27 cellular contexts compared by ENCODE assay signal in the genomic region with DNA sequence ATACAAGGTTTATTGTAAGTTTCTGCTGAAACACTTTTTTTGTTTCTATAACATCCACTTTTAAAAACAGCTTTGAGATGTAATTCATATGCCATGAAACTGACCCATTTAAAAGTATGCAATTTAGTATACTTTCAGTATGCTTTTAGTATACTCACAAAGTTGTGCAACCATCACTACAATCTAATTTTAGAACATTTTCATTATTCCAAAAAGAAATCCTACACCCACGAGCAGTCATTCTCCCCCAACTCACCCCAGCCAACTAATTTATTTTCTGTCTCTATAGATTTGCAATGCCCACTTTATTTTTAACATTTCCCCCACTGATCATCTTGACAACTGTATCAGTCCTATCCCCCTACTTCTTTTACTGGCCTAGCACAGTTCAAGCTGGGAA.
"Had no signal": no experiment of that assay in that cellular context is flagged by ENCODE, and none has a peak within 500 bp of the region (broad histone marks: within the 10 kb centered on the region; RNA-seq: fewer than 3 reads in every experiment).

No MANE protein-coding gene starts in this region.

- H3K9me3 Mint-ChIP-seq: activated B cell treated with CpG ODN at 0.5 μM for 24 hours; activated CD4-positive, alpha-beta T cell treated with anti-CD3 and anti-CD28 coated beads, Interleukin-2, amount 10 ng/mL, durations not matched to agents 24 days and 14 days; activated naive CD4-positive, alpha-beta T cell treated with anti-CD3 and anti-CD28 coated beads, Interleukin-2, amount 50 U/mL, for 24 hours; activated T-cell treated with anti-CD3 and anti-CD28 coated beads, Interleukin-2, amount 50 U/mL, for 24 hours; activated T-helper 1 cell treated with anti-CD3 and anti-CD28 coated beads, Interleukin-12 subunit alpha, Interleukin-12 subunit beta, Interleukin-2, Interleukin-4 antibody, amounts not matched to agents 30 ng/mL and 10 ng/mL and 1 ng/mL, durations not matched to agents 14 hours and 24 hours and 36 hours; T-cell had no signal

- H3K9me3 ChIP-seq: ascending aorta, body of pancreas had no signal

- H3K27ac Mint-ChIP-seq: activated CD4-positive, alpha-beta T cell treated with anti-CD3 and anti-CD28 coated beads, Interleukin-2, amount 10 ng/mL, durations not matched to agents 24 days and 14 days; activated CD8-positive, alpha-beta memory T cell treated with anti-CD3 and anti-CD28 coated beads, Interleukin-2, amount 10 ng/mL, durations not matched to agents 7 days and 5 days; activated naive CD4-positive, alpha-beta T cell treated with anti-CD3 and anti-CD28 coated beads, Interleukin-2, amount 50 U/mL, for 24 hours; activated T-cell treated with anti-CD3 and anti-CD28 coated beads, Interleukin-2, amount 50 U/mL, for 24 hours; activated T-helper 1 cell treated with anti-CD3 and anti-CD28 coated beads, Interleukin-12 subunit alpha, Interleukin-12 subunit beta, Interleukin-2, Interleukin-4 antibody, amounts not matched to agents 30 ng/mL and 10 ng/mL and 1 ng/mL, durations not matched to agents 14 hours and 24 hours and 36 hours; T-cell had no signal

- H3K4me3 Mint-ChIP-seq: activated B cell treated with CpG ODN at 0.5 μM for 24 hours; activated CD4-positive, alpha-beta T cell treated with anti-CD3 and anti-CD28 coated beads, Interleukin-2, amount 10 ng/mL, durations not matched to agents 24 days and 14 days; activated CD8-positive, alpha-beta memory T cell treated with anti-CD3 and anti-CD28 coated beads, Interleukin-2, amount 10 ng/mL, durations not matched to agents 7 days and 5 days; activated naive CD4-positive, alpha-beta T cell treated with anti-CD3 and anti-CD28 coated beads, Interleukin-2, amount 50 U/mL, for 24 hours; activated T-cell treated with anti-CD3 and anti-CD28 coated beads, Interleukin-2, amount 50 U/mL, for 24 hours; activated T-helper 1 cell treated with anti-CD3 and anti-CD28 coated beads, Interleukin-12 subunit alpha, Interleukin-12 subunit beta, Interleukin-2, Interleukin-4 antibody, amounts not matched to agents 30 ng/mL and 10 ng/mL and 1 ng/mL, durations not matched to agents 14 hours and 24 hours and 36 hours; T-cell had no signal

- H3K4me2 ChIP-seq: KMS-11 had no signal

- H3K27me3 Mint-ChIP-seq: activated B cell treated with CpG ODN at 0.5 μM for 24 hours; activated CD4-positive, alpha-beta T cell treated with anti-CD3 and anti-CD28 coated beads, Interleukin-2, amount 10 ng/mL, durations not matched to agents 24 days and 14 days; activated CD8-positive, alpha-beta memory T cell treated with anti-CD3 and anti-CD28 coated beads, Interleukin-2, amount 10 ng/mL, durations not matched to agents 7 days and 5 days; activated naive CD4-positive, alpha-beta T cell treated with anti-CD3 and anti-CD28 coated beads, Interleukin-2, amount 50 U/mL, for 24 hours; activated T-cell treated with anti-CD3 and anti-CD28 coated beads, Interleukin-2, amount 50 U/mL, for 24 hours; T-cell had no signal

- H3K4me3 ChIP-seq: ascending aorta, body of pancreas had no signal

- H3K4me1 ChIP-seq: ascending aorta, body of pancreas had no signal

- H3K27ac ChIP-seq: ascending aorta, body of pancreas, KMS-11 had no signal

- DNase-seq: activated B cell treated with CpG ODN at 0.5 μM for 24 hours; activated CD4-positive, alpha-beta T cell treated with anti-CD3 and anti-CD28 coated beads for 1 hour; activated CD4-positive, alpha-beta T cell treated with anti-CD3 and anti-CD28 coated beads, Interleukin-2, amount 10 ng/mL, durations not matched to agents 24 days and 14 days; activated CD4-positive, alpha-beta T cell treated with anti-CD3 and anti-CD28 coated beads, Interleukin-2, amount 50 U/mL, for 48 hours; activated CD8-positive, alpha-beta memory T cell treated with anti-CD3 and anti-CD28 coated beads, Interleukin-2, amount 10 ng/mL, durations not matched to agents 7 days and 5 days; activated effector memory CD4-positive, alpha-beta T cell treated with Interleukin-2 at 50 U/mL for 16 hours; activated naive CD4-positive, alpha-beta T cell; activated T-cell treated with anti-CD3 and anti-CD28 coated beads, Interleukin-2, amount 50 U/mL, for 24 hours; amniotic stem cell; body of pancreas; central memory CD4-positive, alpha-beta T cell; MM.1S; NCI-H1105; NCI-H1436; NCI-H1694 treated with DMSO at 0.1 percent for 48 hours; NCI-H2029 treated with DMSO at 0.1 percent for 48 hours; NCI-H345; NCI-H510A; PC-3; SHP77 treated with DMSO at 0.1 percent for 48 hours; T-cell; T-helper 2 cell; T1000 had no signal

- ATAC-seq: activated CD8-positive, alpha-beta memory T cell treated with anti-CD3 and anti-CD28 coated beads, Interleukin-2, amount 10 ng/mL, durations not matched to agents 7 days and 5 days; body of pancreas; PC-3; T-cell had no signal

- H3K4me1 Mint-ChIP-seq: activated naive CD4-positive, alpha-beta T cell treated with anti-CD3 and anti-CD28 coated beads, Interleukin-2, amount 50 U/mL, for 24 hours; T-cell had no signal

- H3K9ac ChIP-seq: KMS-11 had no signal

- H3K27me3 ChIP-seq: ascending aorta, body of pancreas had no signal
